ENCODE assay signal across 32 cellular contexts in the genomic region with DNA sequence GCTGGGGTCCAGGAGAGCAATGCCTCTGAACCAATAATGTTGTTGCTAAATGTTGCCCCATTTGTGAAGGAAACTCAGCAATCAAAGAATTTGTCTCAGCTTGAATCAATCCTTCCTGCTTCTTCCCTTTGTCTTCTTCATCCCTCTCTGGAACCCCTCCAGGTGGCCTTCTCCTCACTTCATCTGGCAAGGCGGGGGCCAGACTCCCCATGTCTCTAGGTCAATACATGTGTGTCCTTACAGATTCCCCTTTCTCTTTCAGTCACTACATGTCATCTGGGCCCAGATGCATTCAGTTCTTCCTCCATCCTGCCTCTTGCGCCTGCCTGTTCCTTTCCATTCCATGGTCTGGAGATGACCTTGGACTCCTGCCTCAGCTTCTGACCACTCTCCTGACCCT. TPM values are rescaled to one million over a fixed set of nuclear protein-coding genes. Genes with fewer than 3 reads are reported as not detected.
"Had no signal": no experiment of that assay in that cellular context is flagged by ENCODE, and none has a peak within 500 bp of the region (broad histone marks: within the 10 kb centered on the region; RNA-seq: fewer than 3 reads in every experiment).

No MANE protein-coding gene starts in this region.

- H3K27ac ChIP-seq: adrenal gland, SJCRH30, SK-N-MC, WERI-Rb-1 had no signal

- H3K4me1 ChIP-seq: adrenal gland, SJCRH30 had no signal

- H3K27ac Mint-ChIP-seq: activated naive CD4-positive, alpha-beta T cell treated with anti-CD3 and anti-CD28 coated beads for 36 hours; activated naive CD4-positive, alpha-beta T cell treated with anti-CD3 and anti-CD28 coated beads, Interleukin-2, amount 50 U/mL, for 72 hours; activated T-helper 1 cell treated with anti-CD3 and anti-CD28 coated beads, Interleukin-12 subunit alpha, Interleukin-12 subunit beta, Interleukin-2, Interleukin-4 antibody, amounts not matched to agents 30 ng/mL and 10 ng/mL and 1 ng/mL, durations not matched to agents 14 hours and 24 hours and 36 hours; brain had no signal

- H3K4me3 ChIP-seq: adrenal gland, K562, SJCRH30, SK-N-MC had no signal

- H3K36me3 ChIP-seq: adrenal gland, SJCRH30, WERI-Rb-1 had no signal

- H3K36me3 Mint-ChIP-seq: brain had no signal

- ATAC-seq: activated naive CD4-positive, alpha-beta T cell treated with anti-CD3 and anti-CD28 coated beads, Interleukin-2, amount 50 U/mL, for 72 hours; activated T-cell treated with anti-CD3 and anti-CD28 coated beads, Interleukin-2, amount 50 U/mL, for 4 hours; K562; Panc1 had no signal

- DNase-seq: activated CD4-positive, alpha-beta T cell treated with anti-CD3 and anti-CD28 coated beads for 1 hour; activated CD4-positive, alpha-beta T cell treated with anti-CD3 and anti-CD28 coated beads for 48 hours; activated CD4-positive, alpha-beta T cell treated with anti-CD3 and anti-CD28 coated beads, Interleukin-2, amount 50 U/mL, for 4 hours; activated CD4-positive, CD25-positive, alpha-beta regulatory T cell; activated gamma-delta T cell treated with Interleukin-2 at 50 U/mL for 16 hours; activated naive CD4-positive, alpha-beta T cell treated with anti-CD3 and anti-CD28 coated beads for 36 hours; activated T-cell treated with anti-CD3 and anti-CD28 coated beads for 4 hours; activated T-cell treated with anti-CD3 and anti-CD28 coated beads, Interleukin-2, amount 50 U/mL, for 4 hours; caudate nucleus; cerebellar nuclear complex; NCI-H1105; NCI-H1417 treated with DMSO at 0.1 percent for 48 hours; NCI-H1930; NCI-H2081 treated with DMSO at 0.1 percent for 48 hours; NCI-H226; NCI-H446 treated with DMSO at 0.1 percent for 48 hours; NCI-H524; SHP77; SJCRH30; T1000; WERI-Rb-1 had no signal

- H3K27me3 ChIP-seq: SJCRH30 had no signal

- H3K4me1 Mint-ChIP-seq: brain had no signal

- FAIRE-seq: bronchial epithelial cell, K562 had no signal

- H3K9me3 ChIP-seq: adrenal gland, SJCRH30 had no signal

- H3K4me3 Mint-ChIP-seq: activated naive CD4-positive, alpha-beta T cell treated with anti-CD3 and anti-CD28 coated beads for 36 hours; activated T-cell treated with anti-CD3 and anti-CD28 coated beads, Interleukin-2, amount 50 U/mL, for 4 hours; activated T-helper 1 cell treated with anti-CD3 and anti-CD28 coated beads, Interleukin-12 subunit alpha, Interleukin-12 subunit beta, Interleukin-2, Interleukin-4 antibody, amounts not matched to agents 30 ng/mL and 10 ng/mL and 1 ng/mL, durations not matched to agents 14 hours and 24 hours and 36 hours; brain had no signal

RNA-seq across cellular contexts. Expression of gene LTF, which starts 8.0 kb away (rescaled TPM):
- total RNA-seq: activated naive CD4-positive, alpha-beta T cell treated with anti-CD3 and anti-CD28 coated beads for 36 hours; activated naive CD4-positive, alpha-beta T cell treated with anti-CD3 and anti-CD28 coated beads, Interleukin-2, amount 50 U/mL, for 72 hours; activated T-cell treated with anti-CD3 and anti-CD28 coated beads, Interleukin-2, amount 50 U/mL, for 4 hours; activated T-helper 1 cell treated with anti-CD3 and anti-CD28 coated beads, Interleukin-12 subunit alpha, Interleukin-12 subunit beta, Interleukin-2, Interleukin-4 antibody, amounts not matched to agents 30 ng/mL and 10 ng/mL and 1 ng/mL, durations not matched to agents 14 hours and 24 hours and 36 hours; SJCRH30; T-helper 1 cell treated with Interleukin-12 subunit alpha and Interleukin-12 subunit beta and Interleukin-4 antibody, amounts not matched to agents 30 ng/mL and 1 ng/mL, for 36 hours; T-helper 2 cell treated with Interferon-gamma antibody and Interleukin-4, amounts not matched to agents 100 ng/mL and 5 ng/mL, for 36 hours had no signal

RNA-seq across cellular contexts. Expression of gene RTP3, which starts 25.0 kb away (rescaled TPM):
- total RNA-seq: activated naive CD4-positive, alpha-beta T cell treated with anti-CD3 and anti-CD28 coated beads for 36 hours; activated naive CD4-positive, alpha-beta T cell treated with anti-CD3 and anti-CD28 coated beads, Interleukin-2, amount 50 U/mL, for 72 hours; activated T-cell treated with anti-CD3 and anti-CD28 coated beads, Interleukin-2, amount 50 U/mL, for 4 hours; activated T-helper 1 cell treated with anti-CD3 and anti-CD28 coated beads, Interleukin-12 subunit alpha, Interleukin-12 subunit beta, Interleukin-2, Interleukin-4 antibody, amounts not matched to agents 30 ng/mL and 10 ng/mL and 1 ng/mL, durations not matched to agents 14 hours and 24 hours and 36 hours; adrenal gland; bronchial epithelial cell; K562; RPMI7951; SJCRH30; T-helper 1 cell treated with Interleukin-12 subunit alpha and Interleukin-12 subunit beta and Interleukin-4 antibody, amounts not matched to agents 30 ng/mL and 1 ng/mL, for 36 hours; T-helper 2 cell treated with Interferon-gamma antibody and Interleukin-4, amounts not matched to agents 100 ng/mL and 5 ng/mL, for 36 hours had no signal
